15 cellular contexts compared by ENCODE assay signal in genomic region chr20:4870906-4871305, GRCh38.
"Had no signal": no experiment of that assay in that cellular context is flagged by ENCODE, and none has a peak within 500 bp of the region (broad histone marks: within the 10 kb centered on the region; RNA-seq: fewer than 3 reads in every experiment).

No MANE protein-coding gene starts in this region.

- H3K4me1 Mint-ChIP-seq: natural killer cell had no signal

- ATAC-seq: activated CD4-positive, CD25-positive, alpha-beta regulatory T cell treated with anti-CD3 and anti-CD28 coated beads, Interleukin-2, amount 50 U/mL, for 24 hours; activated naive CD4-positive, alpha-beta T cell treated with anti-CD3 and anti-CD28 coated beads, Interleukin-2, amount 50 U/mL, for 72 hours; natural killer cell had no signal

- H3K9me3 Mint-ChIP-seq: activated naive CD4-positive, alpha-beta T cell treated with anti-CD3 and anti-CD28 coated beads, Interleukin-2, amount 50 U/mL, for 72 hours; dendritic cell treated with granulocyte-macrophage colony-stimulating factor and Interleukin-4, amounts not matched to agents 40 ng/mL and 50 ng/mL, for 4 days; natural killer cell; type B pancreatic cell had no signal

- H3K27me3 ChIP-seq: adrenal gland, esophagus squamous epithelium, testis had no signal

- H3K27me3 Mint-ChIP-seq: dendritic cell treated with granulocyte-macrophage colony-stimulating factor and Interleukin-4, amounts not matched to agents 40 ng/mL and 50 ng/mL, for 4 days; type B pancreatic cell had no signal

- H3K4me3 Mint-ChIP-seq: dendritic cell treated with granulocyte-macrophage colony-stimulating factor and Interleukin-4, amounts not matched to agents 40 ng/mL and 50 ng/mL, for 4 days; natural killer cell; type B pancreatic cell had no signal

- H3K4me1 ChIP-seq: adrenal gland, testis had no signal

- H3K9me3 ChIP-seq: adrenal gland, esophagus squamous epithelium, testis had no signal

- H3K27ac Mint-ChIP-seq: dendritic cell treated with granulocyte-macrophage colony-stimulating factor and Interleukin-4, amounts not matched to agents 40 ng/mL and 50 ng/mL, for 4 days; natural killer cell had no signal

- DNase-seq: activated effector memory CD4-positive, alpha-beta T cell treated with anti-CD3 and anti-CD28 coated beads, Interleukin-2, amount 50 U/mL, for 16 hours; activated T-cell treated with anti-CD3 and anti-CD28 coated beads, Interleukin-2, amount 50 U/mL, for 48 hours; effector CD8-positive, alpha-beta T cell; esophagus squamous epithelium; mesendoderm; natural killer cell; occipital lobe; T-helper 1 cell; T1000; testis had no signal

- H3K27ac ChIP-seq: esophagus squamous epithelium, testis had no signal

- H3K4me3 ChIP-seq: adrenal gland, esophagus squamous epithelium, testis had no signal
